25 cellular contexts compared by ENCODE assay signal in genomic region chr12:111366075-111366474, GRCh38.
"Had no signal": no experiment of that assay in that cellular context is flagged by ENCODE, and none has a peak within 500 bp of the region (broad histone marks: within the 10 kb centered on the region; RNA-seq: fewer than 3 reads in every experiment).

No MANE protein-coding gene starts in this region.

- ATAC-seq: left colon, pancreas, sciatic nerve had no signal

- H3K9me3 ChIP-seq: pancreas, prostate gland, stomach, thoracic aorta, uterus had no signal

- DNase-seq: cerebellar nuclear complex; dermis blood vessel endothelial cell; effector CD4-positive, alpha-beta T cell; endodermal cell; foreskin melanocyte; head of caudate nucleus; hippocampal formation; left colon; mesendoderm; naive B cell; occipital lobe; pancreas; retina; stimulated activated CD4-positive, alpha-beta T cell treated with anti-CD3 and anti-CD28 coated beads, Interleukin-2, amount 100 ng/mL, for 24 hours; stimulated activated CD4-positive, alpha-beta T cell treated with anti-CD3 and anti-CD28 coated beads, Interleukin-4, amount 100 ng/mL, for 4 hours; stimulated activated naive CD4-positive, alpha-beta T cell; stomach; substantia nigra; trophoblast cell; uterus had no signal

- H3K27me3 ChIP-seq: pancreas, stomach, uterus had no signal

- FAIRE-seq: colon, pancreas had no signal

- H3K4me3 Mint-ChIP-seq: endodermal cell, neural progenitor cell had no signal

- H3K9me3 Mint-ChIP-seq: endodermal cell, naive B cell, neural progenitor cell had no signal

- H3K27ac ChIP-seq: neural progenitor cell, prostate gland, thoracic aorta, uterus had no signal

- H3K4me2 ChIP-seq: neural progenitor cell had no signal

- H3K4me3 ChIP-seq: neural progenitor cell, pancreas, prostate gland, thoracic aorta, uterus had no signal

- H3K4me1 ChIP-seq: prostate gland had no signal

- H2AFZ ChIP-seq: neural progenitor cell had no signal

- H3K36me3 ChIP-seq: neural progenitor cell, prostate gland, uterus had no signal

- H3K27me3 Mint-ChIP-seq: naive B cell had no signal

- H3K9ac ChIP-seq: neural progenitor cell had no signal

- H3K27ac Mint-ChIP-seq: endodermal cell had no signal
